In the genomic region with DNA sequence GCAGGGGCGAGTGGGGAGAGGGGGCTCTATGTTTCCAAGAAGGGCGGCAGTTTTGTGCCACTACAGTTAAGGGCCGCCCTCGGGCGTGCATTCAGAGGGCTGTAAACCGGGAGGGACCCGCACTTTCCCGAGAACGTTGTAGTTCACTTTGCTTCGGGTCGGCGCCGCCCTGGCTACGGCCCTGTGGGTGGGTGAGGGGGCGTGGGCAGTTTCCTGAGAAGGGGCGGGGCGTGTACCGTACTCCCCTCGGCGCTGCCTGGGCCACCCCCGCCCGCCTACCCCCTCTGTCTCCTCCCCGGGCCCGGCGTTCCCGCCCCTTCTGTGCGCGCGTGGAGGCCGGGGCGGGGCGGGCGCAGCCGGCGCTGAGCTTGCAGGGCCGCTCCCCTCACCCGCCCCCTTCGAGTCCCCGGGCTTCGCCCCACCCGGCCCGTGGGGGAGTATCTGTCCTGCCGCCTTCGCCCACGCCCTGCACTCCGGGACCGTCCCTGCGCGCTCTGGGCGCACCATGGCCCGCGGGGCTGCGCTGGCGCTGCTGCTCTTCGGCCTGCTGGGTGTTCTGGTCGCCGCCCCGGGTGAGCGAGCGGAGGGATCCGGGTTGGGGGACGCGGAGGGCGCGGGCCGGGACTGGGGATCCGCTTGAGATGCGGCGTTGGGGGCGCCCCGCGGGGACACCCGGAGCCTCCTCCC, we compare ENCODE assay signal across 1 cellular context.
A peak's percentile ranks its signal among the peaks of the same experiment; 100 is the strongest.
TF ChIP-seq lines count a peak whose summit lies in the region.

CD99 (plus strand) TSS at position 440 of the 687 bp plus-strand sequence; CDS start at position 506, 66 bp downstream.

TF ChIP-seq in HepG2, 621 proteins besides CTCF, POLR2A, EP300 and RAD21 (continued from another document and continues in another):
- TF ChIP-seq FOXM1 (CRISPR knock-in tag; IDR thresholded peaks at IDR 0.05) (no peak), ISX (CRISPR knock-in tag; conservative IDR thresholded peaks at IDR 0.05) (0 out of 2 replicates have a peak, but pooled peaks have one; percentile 15), CHD2 (IDR thresholded peaks at IDR 0.05; ENCODE audit: low read depth, low read length) (peak; percentile 53), SP1 (IDR thresholded peaks at IDR 0.05) (no peak), SP1 (CRISPR knock-in tag; IDR thresholded peaks at IDR 0.05) (peak; percentile 54), ZNF816 (CRISPR knock-in tag; IDR thresholded peaks at IDR 0.05; ENCODE audit: borderline replicate concordance) (0 out of 2 replicates have a peak, but pooled peaks have one; percentile 21), PHF21A (CRISPR knock-in tag; IDR thresholded peaks at IDR 0.05) (peak; percentile 5; the same call in 1 of the 2 replicates), SAP130 (CRISPR knock-in tag; IDR thresholded peaks at IDR 0.05; ENCODE audit: low read depth) (peak; percentile 62), ZFY (CRISPR knock-in tag; IDR thresholded peaks at IDR 0.05) (peak; percentile 77), ZNF138 (CRISPR knock-in tag; IDR thresholded peaks at IDR 0.05; ENCODE audit: low read depth) (0 out of 2 replicates have a peak, but pooled peaks have one; percentile 73), PHF20 (CRISPR knock-in tag; IDR thresholded peaks at IDR 0.05) (peak; percentile 52; the same call in 1 of the 2 replicates), CHCHD3 (CRISPR knock-in tag; IDR thresholded peaks at IDR 0.05) (no peak), HNRNPLL (IDR thresholded peaks at IDR 0.05; ENCODE audit: low read depth, low read length, poor library complexity, severe bottlenecking) (peak; percentile 76), ZNF768 (CRISPR knock-in tag; IDR thresholded peaks at IDR 0.05) (peak; percentile 60), ZBTB7B (CRISPR knock-in tag; IDR thresholded peaks at IDR 0.05) (peak; percentile 19; the same call in 1 of the 2 replicates), ARID5B (CRISPR knock-in tag; IDR thresholded peaks at IDR 0.05) (peak; percentile 30; the same call in 1 of the 2 replicates), ELF3 (CRISPR knock-in tag; IDR thresholded peaks at IDR 0.05) (0 out of 2 replicates have a peak, but pooled peaks have one; percentile 29), KLF9 (CRISPR knock-in tag; IDR thresholded peaks at IDR 0.05; ENCODE audit: low read depth) (no peak), KLF12 (CRISPR knock-in tag; IDR thresholded peaks at IDR 0.05; ENCODE audit: borderline replicate concordance) (0 out of 2 replicates have a peak, but pooled peaks have one; percentile 43), ZNF556 (CRISPR knock-in tag; IDR thresholded peaks at IDR 0.05; ENCODE audit: borderline replicate concordance) (peak; percentile 50; the same call in 1 of the 2 replicates), MYC (CRISPR knock-in tag; IDR thresholded peaks at IDR 0.05; ENCODE audit: borderline replicate concordance) (peak; percentile 7; the same call in 1 of the 2 replicates), ZNF205 (CRISPR knock-in tag; IDR thresholded peaks at IDR 0.05) (0 out of 2 replicates have a peak, but pooled peaks have one; percentile 17), YEATS4 (CRISPR knock-in tag; IDR thresholded peaks at IDR 0.05; ENCODE audit: borderline replicate concordance) (peak; percentile 75; the same call in 1 of the 2 replicates), YY1 (IDR thresholded peaks at IDR 0.05; ENCODE audit: insufficient read depth, insufficient replicate concordance, low read depth, low read length) (peak; percentile 23), ZNF878 (CRISPR knock-in tag; IDR thresholded peaks at IDR 0.05) (0 out of 2 replicates have a peak, but pooled peaks have one; percentile 20), ZNF691 (CRISPR knock-in tag; IDR thresholded peaks at IDR 0.05; ENCODE audit: borderline replicate concordance, low read depth) (peak; percentile 35; the same call in 1 of the 2 replicates), ZNF431 (CRISPR knock-in tag; IDR thresholded peaks at IDR 0.05; ENCODE audit: borderline replicate concordance, low read depth) (0 out of 2 replicates have a peak, but pooled peaks have one; percentile 57), RBFOX2 (IDR thresholded peaks at IDR 0.05; ENCODE audit: low read depth, low read length) (peak; percentile 84), ZNF296 (CRISPR knock-in tag; conservative IDR thresholded peaks at IDR 0.05) (no peak), ZBTB21 (CRISPR knock-in tag; IDR thresholded peaks at IDR 0.05) (no peak), ZNF841 (CRISPR knock-in tag; IDR thresholded peaks at IDR 0.05; ENCODE audit: borderline replicate concordance) (no peak), ZNF44 (CRISPR knock-in tag; IDR thresholded peaks at IDR 0.05) (no peak), HDAC1 (CRISPR knock-in tag; IDR thresholded peaks at IDR 0.05) (peak; percentile 71), KDM2A (CRISPR knock-in tag; IDR thresholded peaks at IDR 0.05; ENCODE audit: borderline replicate concordance, low read depth) (peak; percentile 80; the same call in 1 of the 2 replicates), HOXA5 (CRISPR knock-in tag; IDR thresholded peaks at IDR 0.05) (peak; percentile 19; the same call in 1 of the 2 replicates), SIX1 (CRISPR knock-in tag; IDR thresholded peaks at IDR 0.05; ENCODE audit: borderline replicate concordance) (no peak)
- TF ChIP-seq, protein P1, sequence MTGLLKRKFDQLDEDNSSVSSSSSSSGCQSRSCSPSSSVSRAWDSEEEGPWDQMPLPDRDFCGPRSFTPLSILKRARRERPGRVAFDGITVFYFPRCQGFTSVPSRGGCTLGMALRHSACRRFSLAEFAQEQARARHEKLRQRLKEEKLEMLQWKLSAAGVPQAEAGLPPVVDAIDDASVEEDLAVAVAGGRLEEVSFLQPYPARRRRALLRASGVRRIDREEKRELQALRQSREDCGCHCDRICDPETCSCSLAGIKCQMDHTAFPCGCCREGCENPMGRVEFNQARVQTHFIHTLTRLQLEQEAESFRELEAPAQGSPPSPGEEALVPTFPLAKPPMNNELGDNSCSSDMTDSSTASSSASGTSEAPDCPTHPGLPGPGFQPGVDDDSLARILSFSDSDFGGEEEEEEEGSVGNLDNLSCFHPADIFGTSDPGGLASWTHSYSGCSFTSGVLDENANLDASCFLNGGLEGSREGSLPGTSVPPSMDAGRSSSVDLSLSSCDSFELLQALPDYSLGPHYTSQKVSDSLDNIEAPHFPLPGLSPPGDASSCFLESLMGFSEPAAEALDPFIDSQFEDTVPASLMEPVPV (CRISPR knock-in tag; IDR thresholded peaks at IDR 0.05), result peak; percentile 51; the same call in 1 of the 2 replicates
- TF ChIP-seq, protein P2, sequence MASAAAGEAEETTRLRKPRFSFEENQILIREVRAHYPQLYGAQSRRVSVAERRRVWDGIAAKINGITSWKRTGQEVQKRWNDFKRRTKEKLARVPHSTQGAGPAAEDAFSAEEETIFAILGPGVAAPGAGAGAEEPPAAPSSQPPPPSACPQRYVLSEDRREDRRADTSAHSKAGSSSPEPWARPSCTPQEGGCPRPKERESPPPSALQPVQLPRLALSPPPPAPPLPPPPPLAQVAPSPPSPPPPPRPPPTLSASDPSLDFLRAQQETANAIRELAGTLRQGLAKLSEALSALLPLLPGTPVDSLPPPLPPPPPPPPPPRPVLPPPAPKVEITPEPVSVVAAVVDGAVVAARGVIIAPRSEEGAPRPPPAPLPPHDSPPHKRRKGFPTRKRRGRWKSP (CRISPR knock-in tag; IDR thresholded peaks at IDR 0.05), result peak; percentile 45
- TF ChIP-seq, protein P3, sequence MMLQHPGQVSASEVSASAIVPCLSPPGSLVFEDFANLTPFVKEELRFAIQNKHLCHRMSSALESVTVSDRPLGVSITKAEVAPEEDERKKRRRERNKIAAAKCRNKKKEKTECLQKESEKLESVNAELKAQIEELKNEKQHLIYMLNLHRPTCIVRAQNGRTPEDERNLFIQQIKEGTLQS (CRISPR knock-in tag; IDR thresholded peaks at IDR 0.05), result 0 out of 2 replicates have a peak, but pooled peaks have one; percentile 13
- TF ChIP-seq, protein P4, sequence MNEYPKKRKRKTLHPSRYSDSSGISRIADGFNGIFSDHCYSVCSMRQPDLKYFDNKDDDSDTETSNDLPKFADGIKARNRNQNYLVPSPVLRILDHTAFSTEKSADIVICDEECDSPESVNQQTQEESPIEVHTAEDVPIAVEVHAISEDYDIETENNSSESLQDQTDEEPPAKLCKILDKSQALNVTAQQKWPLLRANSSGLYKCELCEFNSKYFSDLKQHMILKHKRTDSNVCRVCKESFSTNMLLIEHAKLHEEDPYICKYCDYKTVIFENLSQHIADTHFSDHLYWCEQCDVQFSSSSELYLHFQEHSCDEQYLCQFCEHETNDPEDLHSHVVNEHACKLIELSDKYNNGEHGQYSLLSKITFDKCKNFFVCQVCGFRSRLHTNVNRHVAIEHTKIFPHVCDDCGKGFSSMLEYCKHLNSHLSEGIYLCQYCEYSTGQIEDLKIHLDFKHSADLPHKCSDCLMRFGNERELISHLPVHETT (CRISPR knock-in tag; conservative IDR thresholded peaks at IDR 0.05), result 0 out of 2 replicates have a peak, but pooled peaks have one; percentile 32
- TF ChIP-seq, protein P5, sequence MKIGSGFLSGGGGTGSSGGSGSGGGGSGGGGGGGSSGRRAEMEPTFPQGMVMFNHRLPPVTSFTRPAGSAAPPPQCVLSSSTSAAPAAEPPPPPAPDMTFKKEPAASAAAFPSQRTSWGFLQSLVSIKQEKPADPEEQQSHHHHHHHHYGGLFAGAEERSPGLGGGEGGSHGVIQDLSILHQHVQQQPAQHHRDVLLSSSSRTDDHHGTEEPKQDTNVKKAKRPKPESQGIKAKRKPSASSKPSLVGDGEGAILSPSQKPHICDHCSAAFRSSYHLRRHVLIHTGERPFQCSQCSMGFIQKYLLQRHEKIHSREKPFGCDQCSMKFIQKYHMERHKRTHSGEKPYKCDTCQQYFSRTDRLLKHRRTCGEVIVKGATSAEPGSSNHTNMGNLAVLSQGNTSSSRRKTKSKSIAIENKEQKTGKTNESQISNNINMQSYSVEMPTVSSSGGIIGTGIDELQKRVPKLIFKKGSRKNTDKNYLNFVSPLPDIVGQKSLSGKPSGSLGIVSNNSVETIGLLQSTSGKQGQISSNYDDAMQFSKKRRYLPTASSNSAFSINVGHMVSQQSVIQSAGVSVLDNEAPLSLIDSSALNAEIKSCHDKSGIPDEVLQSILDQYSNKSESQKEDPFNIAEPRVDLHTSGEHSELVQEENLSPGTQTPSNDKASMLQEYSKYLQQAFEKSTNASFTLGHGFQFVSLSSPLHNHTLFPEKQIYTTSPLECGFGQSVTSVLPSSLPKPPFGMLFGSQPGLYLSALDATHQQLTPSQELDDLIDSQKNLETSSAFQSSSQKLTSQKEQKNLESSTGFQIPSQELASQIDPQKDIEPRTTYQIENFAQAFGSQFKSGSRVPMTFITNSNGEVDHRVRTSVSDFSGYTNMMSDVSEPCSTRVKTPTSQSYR (CRISPR knock-in tag; IDR thresholded peaks at IDR 0.05; ENCODE audit: borderline replicate concordance), result 0 out of 2 replicates have a peak, but pooled peaks have one; percentile 12
- TF ChIP-seq, protein P6, sequence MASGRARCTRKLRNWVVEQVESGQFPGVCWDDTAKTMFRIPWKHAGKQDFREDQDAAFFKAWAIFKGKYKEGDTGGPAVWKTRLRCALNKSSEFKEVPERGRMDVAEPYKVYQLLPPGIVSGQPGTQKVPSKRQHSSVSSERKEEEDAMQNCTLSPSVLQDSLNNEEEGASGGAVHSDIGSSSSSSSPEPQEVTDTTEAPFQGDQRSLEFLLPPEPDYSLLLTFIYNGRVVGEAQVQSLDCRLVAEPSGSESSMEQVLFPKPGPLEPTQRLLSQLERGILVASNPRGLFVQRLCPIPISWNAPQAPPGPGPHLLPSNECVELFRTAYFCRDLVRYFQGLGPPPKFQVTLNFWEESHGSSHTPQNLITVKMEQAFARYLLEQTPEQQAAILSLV (CRISPR knock-in tag; IDR thresholded peaks at IDR 0.05; ENCODE audit: borderline replicate concordance), result peak; percentile 80; the same call in 1 of the 2 replicates
